ENCODE assay signal across 10 cellular contexts in the genomic region with DNA sequence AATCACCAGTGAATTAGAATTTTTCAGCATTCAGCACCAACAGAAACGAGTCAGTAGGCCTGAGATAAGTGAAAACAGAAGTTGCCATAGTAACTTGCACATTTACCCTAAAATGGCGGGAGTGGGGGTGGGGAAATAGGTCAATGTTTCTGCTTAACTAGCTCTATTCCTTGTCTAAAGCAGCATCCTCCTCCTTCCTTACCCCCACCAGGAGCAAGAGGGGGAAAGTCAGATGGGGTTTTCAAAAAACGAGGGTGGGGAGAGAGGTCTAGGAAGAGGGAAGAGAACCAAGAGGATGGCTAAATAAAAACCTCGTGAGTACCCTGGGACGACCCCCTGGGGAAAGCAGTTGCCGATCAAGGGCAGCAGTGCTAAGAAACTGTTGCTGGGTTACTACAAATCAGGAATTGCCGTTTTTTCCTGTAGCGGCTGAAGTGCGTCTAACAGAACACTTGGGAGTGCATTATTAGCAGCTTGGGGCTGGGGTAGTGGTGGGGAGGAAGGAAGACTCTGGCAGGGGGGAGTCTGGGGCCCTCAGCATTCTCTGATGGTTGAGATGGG. TPM values are rescaled to one million over a fixed set of nuclear protein-coding genes. Genes with fewer than 3 reads are reported as not detected.
DNase-seq lines count a peak whose midpoint lies in the region; ATAC-seq and TF ChIP-seq lines count a peak whose summit lies in the region.
"Had no signal": no experiment of that assay in that cellular context is flagged by ENCODE, and none has a peak within 500 bp of the region (broad histone marks: within the 10 kb centered on the region; RNA-seq: fewer than 3 reads in every experiment).

No MANE protein-coding gene starts in this region.

- peak overlapping the region; percentile 10 for H3K27ac Mint-ChIP-seq in activated naive CD8-positive, alpha-beta T cell treated with anti-CD3 and anti-CD28 coated beads for 36 hours
- no peak overlapping the region for H3K27ac Mint-ChIP-seq in activated naive CD8-positive, alpha-beta T cell treated with anti-CD3 and anti-CD28 coated beads, Interleukin-2, amount 50 U/mL, for 24 hours
- peak overlapping the region in 1 of 8 donors; percentile 69 for H3K27ac Mint-ChIP-seq in CD8-positive, alpha-beta memory T cell

- DNase-seq in activated naive CD8-positive, alpha-beta T cell treated with anti-CD3 and anti-CD28 coated beads for 36 hours: no peak
- DNase-seq in activated naive CD8-positive, alpha-beta T cell treated with anti-CD3 and anti-CD28 coated beads, Interleukin-2, amount 50 U/mL, for 24 hours: no peak
- peak; percentile 18 for DNase-seq in adipocyte (ENCODE audit: low read depth)
- no peak for DNase-seq in Peyer's patch
- DNase-seq in NK-92 treated with Interleukin-12 subunit alpha and Interleukin-12 subunit beta, amount 100 ng/mL, for 24 hours (lab: John Stamatoyannopoulos, UW): no peak
- DNase-seq in CD8-positive, alpha-beta memory T cell: no peak
- no peak for DNase-seq in Karpas-422
- DNase-seq: PC-9 had no signal

- H3K27me3 ChIP-seq in adipocyte (replicated peaks; ENCODE audit: control insufficient read depth, insufficient read depth, low read length) (no peaks in the 10 kb centered on the region), iPS-15b (ENCODE audit: control insufficient read depth, insufficient read depth, low read length) (no peaks in the 10 kb centered on the region), Peyer's patch (no peaks in the 10 kb centered on the region), Karpas-422 (ENCODE audit: low read length) (no peaks in the 10 kb centered on the region)
- H3K27me3 ChIP-seq in CD8-positive, alpha-beta memory T cell (ENCODE audit: insufficient read depth, low read length, poor library complexity, severe bottlenecking): no peaks in the 10 kb centered on the region

- H3K9me3 ChIP-seq in adipocyte (ENCODE audit: control insufficient read depth, low read length) (no peaks in the 10 kb centered on the region), iPS-15b (ENCODE audit: control insufficient read depth, insufficient read depth, low read length) (no peaks in the 10 kb centered on the region), Peyer's patch (no peaks in the 10 kb centered on the region), Karpas-422 (ENCODE audit: low read length) (no peaks in the 10 kb centered on the region)
- no peaks in the 10 kb centered on the region for H3K9me3 ChIP-seq in CD8-positive, alpha-beta memory T cell (ENCODE audit: low read length)
- H3K9me3 ChIP-seq: prostate gland had no signal

- no peak overlapping the region for H3K4me2 ChIP-seq in Karpas-422 (ENCODE audit: low read depth, low read length, poor library complexity, severe bottlenecking)
- H3K4me2 ChIP-seq: PC-9 had no signal

- POLR2A ChIA-PET in CD8-positive, alpha-beta memory T cell (lab: Charles Lee): interaction anchor here (0.6 kb wide), 1 partner anchor 34 kb away, joined by 5 read pairs; no protein-coding TSS in a partner anchor

- H3K27me3 Mint-ChIP-seq in activated naive CD8-positive, alpha-beta T cell treated with anti-CD3 and anti-CD28 coated beads for 36 hours: no peaks in the 10 kb centered on the region
- no peaks in the 10 kb centered on the region for H3K27me3 Mint-ChIP-seq in activated naive CD8-positive, alpha-beta T cell treated with anti-CD3 and anti-CD28 coated beads, Interleukin-2, amount 50 U/mL, for 24 hours
- H3K27me3 Mint-ChIP-seq in CD8-positive, alpha-beta memory T cell: no peaks in the 10 kb centered on the region

- H4K20me1 ChIP-seq in Karpas-422 (ENCODE audit: insufficient read depth, low read depth, low read length): no peaks in the 10 kb centered on the region

- peaks cover 21% of the 10 kb centered on the region for H3K36me3 Mint-ChIP-seq in activated naive CD8-positive, alpha-beta T cell treated with anti-CD3 and anti-CD28 coated beads for 36 hours
- peaks cover 31% of the 10 kb centered on the region for H3K36me3 Mint-ChIP-seq in activated naive CD8-positive, alpha-beta T cell treated with anti-CD3 and anti-CD28 coated beads, Interleukin-2, amount 50 U/mL, for 24 hours (ENCODE audit: low read depth)
- peaks cover 0 to 76% (median 24%) of the 10 kb centered on the region in 3 donors for H3K36me3 Mint-ChIP-seq in CD8-positive, alpha-beta memory T cell

- H3K4me1 ChIP-seq in adipocyte (ENCODE audit: control insufficient read depth, insufficient read depth, low read length) (peaks cover 9% of the 10 kb centered on the region), iPS-15b (ENCODE audit: control insufficient read depth, insufficient read depth, low read length) (peaks cover 23% of the 10 kb centered on the region), Peyer's patch (no peaks in the 10 kb centered on the region), Karpas-422 (ENCODE audit: low read length) (no peaks in the 10 kb centered on the region)
- no peaks in the 10 kb centered on the region for H3K4me1 ChIP-seq in CD8-positive, alpha-beta memory T cell (ENCODE audit: insufficient read depth, low read length)
- H3K4me1 ChIP-seq: prostate gland had no signal

- H2AFZ ChIP-seq in Karpas-422 (ENCODE audit: low read length): no peak overlapping the region
- H2AFZ ChIP-seq: PC-9 had no signal

- H3K79me2 ChIP-seq in Karpas-422 (ENCODE audit: low read length): 0 out of 2 replicates have a peak, but pooled peaks cover 5% of the 10 kb centered on the region

- no peak overlapping the region for H3K4me3 ChIP-seq in adipocyte (ENCODE audit: low read length)
- H3K4me3 ChIP-seq in iPS-15b (ENCODE audit: low read depth, low read length): peak overlapping the region; percentile 12
- H3K4me3 ChIP-seq in Peyer's patch: no peak overlapping the region
- no peak overlapping the region for H3K4me3 ChIP-seq in CD8-positive, alpha-beta memory T cell (ENCODE audit: low read length)
- no peak overlapping the region for H3K4me3 ChIP-seq in Karpas-422 (ENCODE audit: low read length)
- H3K4me3 ChIP-seq: PC-9, prostate gland had no signal

- CTCF ChIA-PET in CD8-positive, alpha-beta memory T cell (lab: Charles Lee): interaction anchor here (1.0 kb wide), 1 partner anchor 43 kb away, joined by 3 read pairs; no protein-coding TSS in a partner anchor

- no peak for TF ChIP-seq CTCF in Peyer's patch (IDR thresholded peaks at IDR 0.05)

- H3K36me3 ChIP-seq in adipocyte (ENCODE audit: control insufficient read depth, insufficient read depth, low read length, severe bottlenecking): peaks cover 40% of the 10 kb centered on the region
- peaks cover 17% of the 10 kb centered on the region for H3K36me3 ChIP-seq in iPS-15b (ENCODE audit: control insufficient read depth, insufficient read depth, low read length)
- H3K36me3 ChIP-seq in Peyer's patch: peaks cover 0 to 73% (median 0%) of the 10 kb centered on the region in 3 donors
- peaks cover 22% of the 10 kb centered on the region for H3K36me3 ChIP-seq in CD8-positive, alpha-beta memory T cell (ENCODE audit: insufficient read depth, low read length)
- peaks cover 6% of the 10 kb centered on the region; the same call in 1 of the 2 replicates for H3K36me3 ChIP-seq in Karpas-422 (ENCODE audit: insufficient read depth, low read length)

- ATAC-seq in activated naive CD8-positive, alpha-beta T cell treated with anti-CD3 and anti-CD28 coated beads, Interleukin-2, amount 50 U/mL, for 24 hours: no peak

- no peak overlapping the region for H3K4me3 Mint-ChIP-seq in activated naive CD8-positive, alpha-beta T cell treated with anti-CD3 and anti-CD28 coated beads for 36 hours
- no peak overlapping the region for H3K4me3 Mint-ChIP-seq in activated naive CD8-positive, alpha-beta T cell treated with anti-CD3 and anti-CD28 coated beads, Interleukin-2, amount 50 U/mL, for 24 hours
- no peak overlapping the region for H3K4me3 Mint-ChIP-seq in CD8-positive, alpha-beta memory T cell

- H3K27ac ChIP-seq in Peyer's patch (no peak overlapping the region), Karpas-422 (ENCODE audit: low read length) (no peak overlapping the region)
- H3K27ac ChIP-seq in CD8-positive, alpha-beta memory T cell (ENCODE audit: low read depth, low read length): no peak overlapping the region
- H3K27ac ChIP-seq: PC-9, prostate gland had no signal

- H3K9ac ChIP-seq in adipocyte (ENCODE audit: low read length) (no peak overlapping the region), iPS-15b (ENCODE audit: low read depth, low read length) (no peak overlapping the region), Karpas-422 (ENCODE audit: low read length) (no peak overlapping the region)

- no peak for TF ChIP-seq POLR2A in Peyer's patch (IDR thresholded peaks at IDR 0.05)

- no peaks in the 10 kb centered on the region for H3K4me1 Mint-ChIP-seq in activated naive CD8-positive, alpha-beta T cell treated with anti-CD3 and anti-CD28 coated beads for 36 hours
- H3K4me1 Mint-ChIP-seq in activated naive CD8-positive, alpha-beta T cell treated with anti-CD3 and anti-CD28 coated beads, Interleukin-2, amount 50 U/mL, for 24 hours: no peaks in the 10 kb centered on the region
- peaks cover 0 to 2% (median 0%) of the 10 kb centered on the region in 3 donors for H3K4me1 Mint-ChIP-seq in CD8-positive, alpha-beta memory T cell

- H3K9me3 Mint-ChIP-seq in activated naive CD8-positive, alpha-beta T cell treated with anti-CD3 and anti-CD28 coated beads for 36 hours: no peaks in the 10 kb centered on the region
- no peaks in the 10 kb centered on the region for H3K9me3 Mint-ChIP-seq in activated naive CD8-positive, alpha-beta T cell treated with anti-CD3 and anti-CD28 coated beads, Interleukin-2, amount 50 U/mL, for 24 hours
- no peaks in the 10 kb centered on the region for H3K9me3 Mint-ChIP-seq in CD8-positive, alpha-beta memory T cell

- no peaks in the 10 kb centered on the region for H3K9me2 ChIP-seq in Karpas-422 (replicated peaks; ENCODE audit: insufficient read depth, low read length)

RNA-seq across cellular contexts. Expression of gene MNT, which starts 34.4 kb away (rescaled TPM):
- total RNA-seq in activated naive CD8-positive, alpha-beta T cell treated with anti-CD3 and anti-CD28 coated beads for 36 hours: 10 to 100 TPM; 23.8 to 25.6 TPM
- total RNA-seq in Peyer's patch: 10 to 100 TPM in 3 of 4 donors, 1 to 10 TPM in 1; 9.5 to 57.8 (median 39.0) TPM
- total RNA-seq in CD8-positive, alpha-beta memory T cell: 10 to 100 TPM; 21.5 to 24.3 TPM
- polyA plus RNA-seq in CD8-positive, alpha-beta memory T cell: 1.2 TPM
- total RNA-seq in Karpas-422 (2014; rRNA removed; shearing (Covaris generic); ENCODE audit: low replicate concordance): 6.3 and 18.8 TPM in 2 replicates
